Comparison of ENCODE assay signal across 13 cellular contexts in the genomic region with DNA sequence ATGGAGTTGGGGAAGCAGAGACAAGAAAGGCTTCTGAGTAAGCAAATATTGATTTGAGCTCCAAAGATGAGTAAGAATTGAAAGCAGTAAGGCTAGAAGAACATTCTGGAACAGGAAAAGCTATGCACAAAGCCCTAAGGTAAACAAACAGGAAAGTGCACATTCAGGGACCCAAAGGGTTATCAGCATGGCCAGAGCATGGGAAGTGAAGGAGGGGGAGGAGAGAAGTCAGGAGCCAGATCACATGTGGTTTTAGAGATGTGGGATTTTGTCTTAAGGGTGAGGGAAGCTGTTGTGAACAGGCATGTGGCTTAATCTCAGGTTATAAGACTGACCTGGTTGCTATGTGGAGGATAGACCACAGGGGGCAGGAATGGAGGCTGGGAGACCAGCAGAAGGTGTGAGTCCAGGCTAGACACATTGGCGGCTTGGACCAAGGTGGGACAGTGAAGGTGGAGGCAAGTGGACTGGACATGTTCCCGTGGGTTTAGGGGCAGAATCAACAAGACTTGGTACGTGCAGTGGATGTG. TPM values are rescaled to one million over a fixed set of nuclear protein-coding genes. Genes with fewer than 3 reads are reported as not detected.
A peak's percentile ranks its signal among the peaks of the same experiment; 100 is the strongest.
DNase-seq lines count a peak whose midpoint lies in the region; ATAC-seq and TF ChIP-seq lines count a peak whose summit lies in the region.
"Had no signal": no experiment of that assay in that cellular context is flagged by ENCODE, and none has a peak within 500 bp of the region (broad histone marks: within the 10 kb centered on the region; RNA-seq: fewer than 3 reads in every experiment).

No MANE protein-coding gene starts in this region.

- in situ Hi-C loops in HAP-1 (cut with MboI; ENCODE audit: low sequenced_read_pairs), result no loop called here

- H3K4me3 Mint-ChIP-seq in activated naive CD8-positive, alpha-beta T cell treated with anti-CD3 and anti-CD28 coated beads, Interleukin-2, amount 50 U/mL, for 24 hours, result no peak overlapping the region

- no peaks in the 10 kb centered on the region for H3K4me1 ChIP-seq in HEK293 (ENCODE audit: control insufficient read depth, insufficient read depth, low read length)
- H3K4me1 ChIP-seq in right lobe of liver, result peaks cover 0 to 7% (median 3%) of the 10 kb centered on the region in 4 donors
- H3K4me1 ChIP-seq in HAP-1, result no peaks in the 10 kb centered on the region
- H3K4me1 ChIP-seq: pancreas had no signal

- WGBS in right lobe of liver (ENCODE audit: insufficient coverage, low coverage, low lambda C conversion rate, missing lambda C conversion rate), result 86% methylated on average over 3 of the region's 3 CpGs

- TF ChIP-seq CTCF in HEK293 (tag by site-specific recombination; IDR thresholded peaks at IDR 0.05), result 0 out of 2 replicates have a peak, but pooled peaks have one; percentile 21
- no peak for TF ChIP-seq CTCF in right lobe of liver (IDR thresholded peaks at IDR 0.05)

- no peak for TF ChIP-seq POLR2A in right lobe of liver (IDR thresholded peaks at IDR 0.05)

- H3K9me3 Mint-ChIP-seq in activated naive CD8-positive, alpha-beta T cell treated with anti-CD3 and anti-CD28 coated beads, Interleukin-2, amount 50 U/mL, for 24 hours, result no peaks in the 10 kb centered on the region

- DNase-seq in DMS53 (lab: John Stamatoyannopoulos, UW), result peak; percentile 34
- DNase-seq in DMS53 treated with DMSO at 0.1 percent for 48 hours (lab: John Stamatoyannopoulos, UW; ENCODE audit: unreplicated experiment), result no peak
- DNase-seq in activated naive CD8-positive, alpha-beta T cell treated with anti-CD3 and anti-CD28 coated beads, Interleukin-2, amount 50 U/mL, for 24 hours, result no peak
- DNase-seq in right lobe of liver, result no peak
- DNase-seq in GDM1 (lab: John Stamatoyannopoulos, UW), result no peak
- DNase-seq in HAP-1 (ENCODE audit: low spot score in 2 of 2), result no peak
- DNase-seq: 8988T, gastrocnemius medialis, NCI-H2227 treated with DMSO at 0.1 percent for 48 hours had no signal

- H3K9me3 ChIP-seq in HEK293 (ENCODE audit: control insufficient read depth, insufficient read depth, low read depth, low read length), result no peaks in the 10 kb centered on the region
- H3K9me3 ChIP-seq in right lobe of liver, result no peaks in the 10 kb centered on the region
- H3K9me3 ChIP-seq in HAP-1, result no peaks in the 10 kb centered on the region
- H3K9me3 ChIP-seq: gastrocnemius medialis, pancreas, thoracic aorta had no signal

- intact Hi-C loops in right lobe of liver (cut with DNase I), result loop anchor here in 1 of 2 donors (10.0 kb wide), 1 partner anchor 57 kb away; no protein-coding TSS in a partner anchor

- peaks cover 7 to 98% of the 10 kb centered on the region in 2 experiments; a peak in 2 of 3 replicates for H3K36me3 ChIP-seq in HEK293 (ENCODE audit: control insufficient read depth in 2 of 2, insufficient read depth in 1 of 2, low read length in 2 of 2)
- H3K36me3 ChIP-seq in right lobe of liver, result peaks cover 7 to 76% (median 41%) of the 10 kb centered on the region in 4 donors
- peaks cover 36% of the 10 kb centered on the region for H3K36me3 ChIP-seq in HAP-1 (replicated peaks)

- H3K27me3 ChIP-seq in right lobe of liver (no peaks in the 10 kb centered on the region), HAP-1 (ENCODE audit: low read depth) (no peaks in the 10 kb centered on the region)
- H3K27me3 ChIP-seq: gastrocnemius medialis, pancreas had no signal

- peaks cover 63% of the 10 kb centered on the region for H3K36me3 Mint-ChIP-seq in activated naive CD8-positive, alpha-beta T cell treated with anti-CD3 and anti-CD28 coated beads, Interleukin-2, amount 50 U/mL, for 24 hours (ENCODE audit: low read depth)

- no peak for ATAC-seq in activated naive CD8-positive, alpha-beta T cell treated with anti-CD3 and anti-CD28 coated beads, Interleukin-2, amount 50 U/mL, for 24 hours
- ATAC-seq in right lobe of liver (peak; percentile 35 to 63 (median 54)), HG03460 (IDR thresholded peaks at IDR 0.05; ENCODE audit: unreplicated experiment) (no peak)
- ATAC-seq: gastrocnemius medialis, pancreas had no signal

- H3K27ac Mint-ChIP-seq in activated naive CD8-positive, alpha-beta T cell treated with anti-CD3 and anti-CD28 coated beads, Interleukin-2, amount 50 U/mL, for 24 hours, result peak overlapping the region; percentile 6

- no peak overlapping the region for H3K4me3 ChIP-seq in HEK293 (ENCODE audit: low read depth, low read length)
- H3K4me3 ChIP-seq in right lobe of liver, result no peak overlapping the region
- no peak overlapping the region for H3K4me3 ChIP-seq in HAP-1
- H3K4me3 ChIP-seq: gastrocnemius medialis, pancreas, thoracic aorta had no signal

- H3K27me3 Mint-ChIP-seq in activated naive CD8-positive, alpha-beta T cell treated with anti-CD3 and anti-CD28 coated beads, Interleukin-2, amount 50 U/mL, for 24 hours, result peaks cover under 1% of the 10 kb centered on the region

- POLR2A ChIA-PET in HEK293 (lab: Yijun Ruan, JAX), result no interaction called here

- H3K4me1 Mint-ChIP-seq in activated naive CD8-positive, alpha-beta T cell treated with anti-CD3 and anti-CD28 coated beads, Interleukin-2, amount 50 U/mL, for 24 hours, result peaks cover 10% of the 10 kb centered on the region

- H3K27ac ChIP-seq in HEK293 (ENCODE audit: extremely low read depth, low read depth, low read length) (no peak overlapping the region), right lobe of liver (no peak overlapping the region)
- H3K27ac ChIP-seq: pancreas, thoracic aorta had no signal

- CTCF ChIA-PET in HEK293 (lab: Yijun Ruan, JAX), result interaction anchor here (0.6 to 8.2 kb wide), 8 partner anchors 10 to 372 kb away, joined by 3 to 61 read pairs (median 3); a partner anchor contains a TSS

TF ChIP-seq in HEK293, 187 proteins besides CTCF, POLR2A, EP300 and RAD21:
- no peak for TF ChIP-seq ZBTB7A (tag by site-specific recombination; IDR thresholded peaks at IDR 0.05; ENCODE audit: low read depth)
- no peak for TF ChIP-seq ZSCAN30 (tag by site-specific recombination; IDR thresholded peaks at IDR 0.05)

RNA-seq across cellular contexts. Expression of a gene that starts 7.5 kb away (rescaled TPM):
- 10 to 100 TPM in 5 of 6 experiments, 1 to 10 TPM in 1; 4.8 to 44.1 (median 22.0) TPM for total RNA-seq in right lobe of liver

Comparison
In these comparisons a context has a peak if more than half of its experiments do, and no peak if none do; other contexts are left out.
1. ATAC-seq: peak in right lobe of liver (4 of 4); none in activated naive CD8-positive, alpha-beta T cell treated with anti-CD3 and anti-CD28 coated beads, Interleukin-2, amount 50 U/mL, for 24 hours (single experiment) and HG03460 (single experiment).